ENCODE assay signal across 8 cellular contexts in genomic region chr14:95998656-95999055, GRCh38. TPM values are rescaled to one million over a fixed set of nuclear protein-coding genes. Genes with fewer than 3 reads are reported as not detected.
DNase-seq lines count a peak whose midpoint lies in the region; ATAC-seq, FAIRE-seq and TF ChIP-seq lines count a peak whose summit lies in the region.

No MANE protein-coding gene starts in this region.

- no peak overlapping the region for H3K18ac ChIP-seq in H1 (ENCODE audit: extremely low read depth, low read length)

- H3K4ac ChIP-seq in H1 (replicated peaks; ENCODE audit: insufficient read length, low read depth, low read length): no peak overlapping the region

- H3K4me3 Mint-ChIP-seq in activated CD4-positive, alpha-beta T cell treated with anti-CD3 and anti-CD28 coated beads, Interleukin-2, amount 10 ng/mL, durations not matched to agents 24 days and 14 days: no peak overlapping the region

- H3K27me3 ChIP-seq in H1 (replicated peaks in 1 of 4; ENCODE audit: control insufficient read depth in 3 of 4, extremely low read depth in 1 of 4, insufficient read depth in 3 of 4, low read length in 3 of 4): no peaks in the 10 kb centered on the region

- H4K20me1 ChIP-seq in H1 (replicated peaks in 1 of 2; ENCODE audit: control insufficient read depth in 1 of 2, insufficient read depth in 2 of 2, low read length in 2 of 2): no peaks in the 10 kb centered on the region

- H2BK15ac ChIP-seq in H1 (ENCODE audit: low read length): no peak overlapping the region

- H2AFZ ChIP-seq in H1 (ENCODE audit: low read length): no peak overlapping the region

- H3K14ac ChIP-seq in H1 (ENCODE audit: insufficient read length): no peak overlapping the region

- H3K23me2 ChIP-seq in H1 (ENCODE audit: low read depth, low read length): no peaks in the 10 kb centered on the region

- H4K5ac ChIP-seq in H1 (ENCODE audit: insufficient read length, low read depth, low read length): no peak overlapping the region

- no peak for ATAC-seq in GM21360 (IDR thresholded peaks at IDR 0.05; ENCODE audit: unreplicated experiment)
- no peak for ATAC-seq in HG03520 (IDR thresholded peaks at IDR 0.05; ENCODE audit: unreplicated experiment)

- FAIRE-seq in H1 (lab: Jason Lieb, UNC): no peak

- H3K79me1 ChIP-seq in H1 (ENCODE audit: low read depth, low read length): no peaks in the 10 kb centered on the region

- peaks cover under 1 to 9% (median 5%) of the 10 kb centered on the region in 4 experiments; a peak in 5 of 7 replicates for H3K4me1 ChIP-seq in H1 (replicated peaks in 1 of 4; ENCODE audit: control insufficient read depth in 3 of 4, insufficient read depth in 4 of 4, low read length in 3 of 4)

- 94% methylated on average over 1 of the region's 1 CpG; no CpG with 5 or more reads in 1 of the 2 experiments for WGBS in H1 (ENCODE audit: extremely low coverage in 1 of 2, insufficient coverage in 1 of 2, insufficient read length in 1 of 2, insufficient replicate concordance in 2 of 2, low coverage in 1 of 2, low lambda C conversion rate in 2 of 2, missing lambda C conversion rate in 1 of 2), 2 experiments

- no peaks in the 10 kb centered on the region for H3K36me3 ChIP-seq in H1 (ENCODE audit: control insufficient read depth in 2 of 4, insufficient read depth in 4 of 4, low read length in 3 of 4)

- POLR2A ChIA-PET in H1 (lab: Charles Lee; ENCODE audit: partially characterized antibody): interaction anchor here (0.6 kb wide), 1 partner anchor 52 kb away, joined by 3 read pairs; no protein-coding TSS in a partner anchor

- H3K4me3 ChIP-seq in H1 (ENCODE audit: extremely low read depth in 1 of 4, insufficient read depth in 2 of 4, low read depth in 3 of 4, low read length in 4 of 4): no peak overlapping the region

- H2BK12ac ChIP-seq in H1 (ENCODE audit: low read depth, low read length): no peak overlapping the region

- TF ChIP-seq CTCF in H1 (IDR thresholded peaks at IDR 0.05; ENCODE audit: control extremely low read depth in 1 of 3, insufficient read depth in 1 of 3, low read depth in 1 of 3, low read length in 3 of 3) (peak in 2 of 3 experiments; percentile 16 to 18; a peak in 2 of 4 replicates), GM10266 (IDR thresholded peaks at IDR 0.05; ENCODE audit: control insufficient read depth, insufficient read depth, low read depth, missing control alignments) (no peak)

- TF ChIP-seq RAD21 in H1 (IDR thresholded peaks at IDR 0.05 in 1 of 2, conservative IDR thresholded peaks at IDR 0.05 in 1 of 2; ENCODE audit: low read depth in 2 of 2, low read length in 2 of 2): peak; percentile 54 to 61

- H2BK5ac ChIP-seq in H1 (ENCODE audit: low read depth, low read length): no peak overlapping the region

- intact Hi-C loops in activated CD4-positive, alpha-beta T cell treated with anti-CD3 and anti-CD28 coated beads, Interleukin-2, amount 10 ng/mL, durations not matched to agents 24 days and 14 days (cut with micrococcal nuclease): no loop called here

- H2AK5ac ChIP-seq in H1 (ENCODE audit: low read depth, low read length): no peak overlapping the region

- H3K23ac ChIP-seq in H1 (ENCODE audit: insufficient read length): no peak overlapping the region

- H2BK120ac ChIP-seq in H1 (replicated peaks; ENCODE audit: low read depth, low read length): no peak overlapping the region

- no peak overlapping the region for H3K9ac ChIP-seq in H1 (replicated peaks in 1 of 4; ENCODE audit: extremely low read depth in 1 of 4, low read depth in 3 of 4, low read length in 3 of 4)

- peak; percentile 63 for DNase-seq in GM03348 (ENCODE audit: low spot score)
- DNase-seq in NCI-H345 (lab: John Stamatoyannopoulos, UW): peak; percentile 33
- DNase-seq in H1 (ENCODE audit: low read depth in 1 of 2, low spot score in 2 of 2): no peak
- DNase-seq in putamen (ENCODE audit: low spot score): peak; percentile 39
- no peak for DNase-seq in activated CD4-positive, alpha-beta T cell treated with anti-CD3 and anti-CD28 coated beads, Interleukin-2, amount 10 ng/mL, durations not matched to agents 24 days and 14 days
- no peak for DNase-seq in GM10266 (ENCODE audit: extremely low spot score)

- H2BK20ac ChIP-seq in H1 (ENCODE audit: low read length): no peak overlapping the region

- CTCF ChIA-PET in H1 (lab: Charles Lee; ENCODE audit: partially characterized antibody): interaction anchor here (0.5 to 7.0 kb wide), 25 partner anchors 16 to 437 kb away, joined by 3 to 54 read pairs (median 3); no protein-coding TSS in a partner anchor

- TF ChIP-seq EP300 in H1 (IDR thresholded peaks at IDR 0.05; ENCODE audit: borderline replicate concordance in 1 of 2, low read depth in 2 of 2, low read length in 2 of 2): no peak

- H3K27ac Mint-ChIP-seq in activated CD4-positive, alpha-beta T cell treated with anti-CD3 and anti-CD28 coated beads, Interleukin-2, amount 10 ng/mL, durations not matched to agents 24 days and 14 days: no peak overlapping the region

- no peak overlapping the region for H3K56ac ChIP-seq in H1 (replicated peaks; ENCODE audit: insufficient read length, low read depth, low read length)

- no peak overlapping the region for H3K27ac ChIP-seq in H1 (ENCODE audit: low read depth, low read length)

- H3K4me1 Mint-ChIP-seq in activated CD4-positive, alpha-beta T cell treated with anti-CD3 and anti-CD28 coated beads, Interleukin-2, amount 10 ng/mL, durations not matched to agents 24 days and 14 days: no peaks in the 10 kb centered on the region

- peaks cover 29% of the 10 kb centered on the region for H3K27me3 Mint-ChIP-seq in activated CD4-positive, alpha-beta T cell treated with anti-CD3 and anti-CD28 coated beads, Interleukin-2, amount 10 ng/mL, durations not matched to agents 24 days and 14 days

- H3K4me2 ChIP-seq in H1 (ENCODE audit: insufficient read depth in 1 of 2, low read depth in 2 of 2, low read length in 2 of 2): no peak overlapping the region

- no peaks in the 10 kb centered on the region for H3K9me3 Mint-ChIP-seq in activated CD4-positive, alpha-beta T cell treated with anti-CD3 and anti-CD28 coated beads, Interleukin-2, amount 10 ng/mL, durations not matched to agents 24 days and 14 days

- H3K9me3 ChIP-seq in H1 (ENCODE audit: insufficient read depth in 2 of 2, low read depth in 1 of 2, low read length in 1 of 2): no peaks in the 10 kb centered on the region

- H3K36me3 Mint-ChIP-seq in activated CD4-positive, alpha-beta T cell treated with anti-CD3 and anti-CD28 coated beads, Interleukin-2, amount 10 ng/mL, durations not matched to agents 24 days and 14 days (ENCODE audit: low read depth): no peaks in the 10 kb centered on the region

- no peak overlapping the region for H4K8ac ChIP-seq in H1 (ENCODE audit: extremely low read depth, insufficient read depth, low read length)

- H3K79me2 ChIP-seq in H1 (ENCODE audit: control insufficient read depth in 1 of 2, insufficient read depth in 2 of 2, low read length in 2 of 2): no peaks in the 10 kb centered on the region

- no peak for TF ChIP-seq POLR2A in H1 (IDR thresholded peaks at IDR 0.05; ENCODE audit: control extremely low read depth in 1 of 2, low read depth in 2 of 2, low read length in 2 of 2)

- H4K91ac ChIP-seq in H1 (replicated peaks; ENCODE audit: insufficient read length, low read length): no peak overlapping the region

TF ChIP-seq in H1, 55 proteins besides CTCF, POLR2A, EP300 and RAD21:
- TF ChIP-seq SP1 (IDR thresholded peaks at IDR 0.05; ENCODE audit: low read depth, low read length) (no peak), POU5F1 (IDR thresholded peaks at IDR 0.05; ENCODE audit: low read depth, low read length) (no peak), HDAC6 (IDR thresholded peaks at IDR 0.05; ENCODE audit: low read depth, low read length) (no peak), SIX5 (IDR thresholded peaks at IDR 0.05; ENCODE audit: low read depth, low read length) (no peak), SUZ12 (IDR thresholded peaks at IDR 0.05; ENCODE audit: low read length) (no peak), TBP (IDR thresholded peaks at IDR 0.05; ENCODE audit: low read depth, low read length) (no peak), CHD2 (IDR thresholded peaks at IDR 0.05; ENCODE audit: low read length) (no peak), CEBPB (IDR thresholded peaks at IDR 0.05; ENCODE audit: low read depth, low read length) (no peak), RBBP5 (IDR thresholded peaks at IDR 0.05; ENCODE audit: borderline replicate concordance, low read depth, low read length) (no peak), EGR1 (IDR thresholded peaks at IDR 0.05; ENCODE audit: borderline replicate concordance, low read depth, low read length) (no peak)

RNA-seq across cellular contexts. Expression of gene C14orf132, which starts 40.5 kb away (rescaled TPM):
- 32.0 and 32.5 TPM in 2 replicates for total RNA-seq in H1 (2021; fragmentation: NEBNext Ultra II Directional; extraction: Animal tissue kit (Norgen Biotek cat#: 25700))
- 11.7 and 16.6 TPM in 2 replicates for polyA plus RNA-seq in H1 (2011; rRNA removed)
- polyA plus RNA-seq in H1 (2011; cell fraction: cytosol; rRNA removed): 13.6 TPM
- 22.3 TPM for polyA plus RNA-seq in H1 (2011; cell fraction: nucleus; rRNA removed)
- polyA plus RNA-seq in H1 (2012, experiment 1 of 2): 16.5 to 22.5 TPM (median 19.6 TPM) in 4 replicates
- 10.7 TPM for polyA plus RNA-seq in H1 (2012, experiment 2 of 2)
- 24.9 TPM for polyA plus RNA-seq in H1 (2013, experiment 1 of 2)
- polyA plus RNA-seq in H1 (2013, experiment 2 of 2): 23.5 TPM
- polyA minus RNA-seq in H1 (2011; rRNA and poly(A)+ RNA removed): 25.6 and 30.3 TPM in 2 replicates
- polyA minus RNA-seq in H1 (2011; cell fraction: cytosol; rRNA and poly(A)+ RNA removed): 14.3 TPM
- 31.5 TPM for polyA minus RNA-seq in H1 (2011; cell fraction: nucleus; rRNA and poly(A)+ RNA removed)
- total RNA-seq in activated CD4-positive, alpha-beta T cell treated with anti-CD3 and anti-CD28 coated beads, Interleukin-2, amount 10 ng/mL, durations not matched to agents 24 days and 14 days: 0.36 and 0.47 TPM in 2 replicates

Comparison
In these comparisons a context has a peak if more than half of its experiments do, and no peak if none do; other contexts are left out.
1. DNase-seq: peak in GM03348 (single experiment), NCI-H345 (single experiment) and putamen (single experiment); none in H1 (0 of 2), activated CD4-positive, alpha-beta T cell treated with anti-CD3 and anti-CD28 coated beads, Interleukin-2, amount 10 ng/mL, durations not matched to agents 24 days and 14 days (single experiment) and GM10266 (single experiment).
2. RNA of gene C14orf132, which starts 40.5 kb away (total RNA-seq): 32.0 to 32.5 TPM in H1; 0.36 to 0.47 TPM in activated CD4-positive, alpha-beta T cell treated with anti-CD3 and anti-CD28 coated beads, Interleukin-2, amount 10 ng/mL, durations not matched to agents 24 days and 14 days; every median in the first group is over 10 times any median in the second.